In genomic region chr15:78949461-78949860, GRCh38 we compare ENCODE assay signal across 21 cellular contexts. TPM values are rescaled to one million over a fixed set of nuclear protein-coding genes. Genes with fewer than 3 reads are reported as not detected.
DNase-seq lines count a peak whose midpoint lies in the region; ATAC-seq and TF ChIP-seq lines count a peak whose summit lies in the region.
"Had no signal": no experiment of that assay in that cellular context is flagged by ENCODE, and none has a peak within 500 bp of the region (broad histone marks: within the 10 kb centered on the region; RNA-seq: fewer than 3 reads in every experiment).

No MANE protein-coding gene starts in this region.

- H2BK20ac ChIP-seq in H9 (ENCODE audit: low read depth, low read length, poor library complexity, severe bottlenecking): no peak overlapping the region

- intact Hi-C loops in PC-9 (cut with micrococcal nuclease; ENCODE audit: unreplicated experiment): loop anchor here (5.0 kb wide), 1 partner anchor 38 kb away; no protein-coding TSS in a partner anchor

- H2BK15ac ChIP-seq in H9 (ENCODE audit: low read depth, low read length): no peak overlapping the region

- no peak overlapping the region for H3K23ac ChIP-seq in H9 (ENCODE audit: insufficient read length, low read depth, low read length)

- H3T11ph ChIP-seq in H9 (ENCODE audit: low read length): no peak overlapping the region

- H3K27me3 ChIP-seq in PC-9 (ENCODE audit: insufficient read depth, low read depth) (no peaks in the 10 kb centered on the region), H9 (ENCODE audit: insufficient read depth, low read length) (no peaks in the 10 kb centered on the region; the same call in 1 of the 2 replicates)
- H3K27me3 ChIP-seq: BLaER1 had no signal

- no peak overlapping the region for H2BK120ac ChIP-seq in H9 (ENCODE audit: low read depth, low read length, poor library complexity, severe bottlenecking)

- H3K27ac Mint-ChIP-seq in mesothelial cell of epicardium: peak overlapping the region; percentile 36
- no peak overlapping the region for H3K27ac Mint-ChIP-seq in H9
- no peak overlapping the region for H3K27ac Mint-ChIP-seq in chondrocyte (ENCODE audit: unreplicated experiment)
- H3K27ac Mint-ChIP-seq: T-helper 1 cell treated with Interleukin-12 subunit alpha and Interleukin-12 subunit beta and Interleukin-4 antibody, amounts not matched to agents 30 μg/mL and 1 μg/mL, for 36 hours had no signal

- H4K5ac ChIP-seq in H9 (ENCODE audit: insufficient read length, low read depth, low read length): no peak overlapping the region

- H4K91ac ChIP-seq in H9 (ENCODE audit: insufficient read length, low read depth, low read length): no peak overlapping the region

- H3K27ac ChIP-seq in 22Rv1: peak overlapping the region; percentile 72
- peak overlapping the region; percentile 82 for H3K27ac ChIP-seq in C4-2B
- peak overlapping the region; percentile 58 for H3K27ac ChIP-seq in PC-9
- no peak overlapping the region for H3K27ac ChIP-seq in H9 (ENCODE audit: insufficient read length, low read depth, low read length)
- H3K27ac ChIP-seq: BLaER1, GM23248, HL-60 had no signal

- H3K18ac ChIP-seq in H9 (ENCODE audit: insufficient read length, low read depth, low read length): no peak overlapping the region

- peaks cover 3% of the 10 kb centered on the region for H3K23me2 ChIP-seq in H9 (ENCODE audit: insufficient read length, low read depth, low read length, poor library complexity, severe bottlenecking)

- TF ChIP-seq CTCF in 22Rv1 (IDR thresholded peaks at IDR 0.05) (no peak), C4-2B (conservative IDR thresholded peaks at IDR 0.05) (no peak), PC-9 (conservative IDR thresholded peaks at IDR 0.05) (no peak), mesothelial cell of epicardium (IDR thresholded peaks at IDR 0.05; ENCODE audit: unreplicated experiment) (no peak), H9 (conservative IDR thresholded peaks at IDR 0.05) (no peak), chondrocyte (IDR thresholded peaks at IDR 0.05) (no peak)

- no peaks in the 10 kb centered on the region for H3K36me3 ChIP-seq in PC-9 (ENCODE audit: low read depth)
- H3K36me3 ChIP-seq: BLaER1, MG63 had no signal

- H2BK12ac ChIP-seq in H9 (ENCODE audit: insufficient read length, low read depth, low read length): no peak overlapping the region

- H4K20me1 ChIP-seq in PC-9 (ENCODE audit: insufficient read depth) (no peaks in the 10 kb centered on the region), H9 (ENCODE audit: control insufficient read depth, insufficient read depth, insufficient read length) (no peaks in the 10 kb centered on the region)
- H4K20me1 ChIP-seq: BLaER1 had no signal

- CTCF ChIA-PET in PC-9 (lab: Charles Lee): no interaction called here

- H2AFZ ChIP-seq in PC-9 (no peak overlapping the region), H9 (ENCODE audit: low read length) (no peak overlapping the region)
- H2AFZ ChIP-seq: GM23248 had no signal

- H3K9ac ChIP-seq in H9 (ENCODE audit: extremely low read depth, insufficient read length, low read length): no peak overlapping the region
- H3K9ac ChIP-seq: BLaER1, GM23248 had no signal

- peak; percentile 52 to 91 for DNase-seq in PC-9
- DNase-seq in mesothelial cell of epicardium (ENCODE audit: low spot score in 2 of 2, unreplicated experiment in 2 of 2): no peak
- no peak for DNase-seq in H9
- DNase-seq in chondrocyte (ENCODE audit: low spot score): no peak
- no peak for DNase-seq in epidermal melanocyte (ENCODE audit: insufficient read length, low spot score)
- DNase-seq: DMS79, GM23248, KG1, MG63, NCI-H1092 treated with DMSO at 0.1 percent for 48 hours, NCI-H187, NCI-H2227 treated with DMSO at 0.1 percent for 48 hours, NCI-H69 had no signal

- POLR2A ChIA-PET in PC-9 (lab: Charles Lee; ENCODE audit: unreplicated experiment): no interaction called here

- H3K9me3 ChIP-seq in PC-9 (ENCODE audit: insufficient read depth, low read depth) (no peaks in the 10 kb centered on the region), H9 (ENCODE audit: control insufficient read depth, low read depth, low read length) (no peaks in the 10 kb centered on the region)
- H3K9me3 ChIP-seq: BLaER1, MG63 had no signal

- H3K4me2 ChIP-seq in PC-9 (peak overlapping the region; percentile 65), H9 (ENCODE audit: insufficient read depth, insufficient read length, low read length) (no peak overlapping the region)
- H3K4me2 ChIP-seq: BLaER1 had no signal

- H3K79me1 ChIP-seq in H9 (ENCODE audit: insufficient read depth, low read depth, low read length, poor library complexity, severe bottlenecking): no peaks in the 10 kb centered on the region

- H3K9me2 ChIP-seq in PC-9 (ENCODE audit: insufficient read depth): no peaks in the 10 kb centered on the region

- H3K4me3 Mint-ChIP-seq in mesothelial cell of epicardium (no peak overlapping the region), H9 (no peak overlapping the region), chondrocyte (ENCODE audit: unreplicated experiment) (no peak overlapping the region)
- H3K4me3 Mint-ChIP-seq: T-helper 1 cell treated with Interleukin-12 subunit alpha and Interleukin-12 subunit beta and Interleukin-4 antibody, amounts not matched to agents 30 μg/mL and 1 μg/mL, for 36 hours had no signal

- peaks cover 53% of the 10 kb centered on the region for H3K4me1 ChIP-seq in PC-9 (replicated peaks; ENCODE audit: insufficient read depth)
- H3K4me1 ChIP-seq in H9 (ENCODE audit: insufficient read depth, low read length): no peaks in the 10 kb centered on the region; the same call in 1 of the 2 replicates

- H3K4me1 Mint-ChIP-seq in mesothelial cell of epicardium: peaks cover 34% of the 10 kb centered on the region
- H3K4me1 Mint-ChIP-seq in H9: peaks cover 26 to 28% of the 10 kb centered on the region in 2 experiments
- peaks cover 4% of the 10 kb centered on the region for H3K4me1 Mint-ChIP-seq in chondrocyte (ENCODE audit: low read depth)

- WGBS in H9 (ENCODE audit: extremely low coverage, insufficient read length, low lambda C conversion rate): no CpG with 5 or more reads among the region's 1 CpG

- H3K27me3 Mint-ChIP-seq in mesothelial cell of epicardium (ENCODE audit: low read depth) (peaks cover 2% of the 10 kb centered on the region), H9 (ENCODE audit: low read depth) (peaks cover 28% of the 10 kb centered on the region), chondrocyte (ENCODE audit: low read depth) (peaks cover 15% of the 10 kb centered on the region)

- H3F3A ChIP-seq in PC-9 (ENCODE audit: insufficient read depth, low read depth): peaks cover 40% of the 10 kb centered on the region

- ATAC-seq in GM21576 (IDR thresholded peaks at IDR 0.05; ENCODE audit: unreplicated experiment): no peak
- ATAC-seq: Right ventricle myocardium inferior, SK-N-SH treated with all-trans-retinoic acid at 6 μM for 48 hours had no signal

- H3K4me3 ChIP-seq in PC-9: no peak overlapping the region
- H3K4me3 ChIP-seq: BLaER1, GM23248, MG63 had no signal

- no peak overlapping the region for H2BK5ac ChIP-seq in H9 (ENCODE audit: insufficient read length, low read length)

- BruUV-seq in PC-9 (replicated peaks; lab: Mats Ljungman, UMichigan): no TSS peak

- no peaks in the 10 kb centered on the region for H3K36me3 Mint-ChIP-seq in mesothelial cell of epicardium
- H3K36me3 Mint-ChIP-seq in H9 (ENCODE audit: insufficient read depth in 1 of 3, low read depth in 3 of 3): no peaks in the 10 kb centered on the region
- H3K36me3 Mint-ChIP-seq in chondrocyte (ENCODE audit: low read depth): no peaks in the 10 kb centered on the region

- no peaks in the 10 kb centered on the region; the same call in 1 of the 2 replicates for H3K79me2 ChIP-seq in PC-9 (ENCODE audit: low read depth)
- H3K79me2 ChIP-seq in H9 (ENCODE audit: insufficient read depth, low read length): no peaks in the 10 kb centered on the region

- H3K4ac ChIP-seq in H9 (ENCODE audit: low read depth, low read length): no peak overlapping the region

- H2AK5ac ChIP-seq in H9 (ENCODE audit: insufficient read length, low read length): no peak overlapping the region

- H3K14ac ChIP-seq in H9 (ENCODE audit: insufficient read depth, low read length): no peak overlapping the region

- no peak overlapping the region for H3K56ac ChIP-seq in H9 (ENCODE audit: insufficient read length, low read depth, low read length)

- no peak overlapping the region for H4K8ac ChIP-seq in H9 (replicated peaks; ENCODE audit: insufficient read length, low read depth, low read length)

- H3K9me3 Mint-ChIP-seq in mesothelial cell of epicardium (no peaks in the 10 kb centered on the region), H9 (no peaks in the 10 kb centered on the region), chondrocyte (ENCODE audit: low read depth) (no peaks in the 10 kb centered on the region)
- H3K9me3 Mint-ChIP-seq: T-helper 1 cell treated with Interleukin-12 subunit alpha and Interleukin-12 subunit beta and Interleukin-4 antibody, amounts not matched to agents 30 μg/mL and 1 μg/mL, for 36 hours had no signal

RNA-seq across cellular contexts. Expression of gene CTSH, which starts 4.6 kb away (rescaled TPM):
- total RNA-seq in PC-9 (2021): 101 and 128 TPM in 2 replicates
- total RNA-seq in mesothelial cell of epicardium: 141 to 153 TPM (median 144 TPM) in 3 replicates
- total RNA-seq in H9 (2021): 15.5 and 16.8 TPM in 2 replicates
- total RNA-seq in chondrocyte: 12.0 to 22.5 TPM (median 22.0 TPM) in 3 replicates

Comparison
In these comparisons a context has a peak if more than half of its experiments do, and no peak if none do; other contexts are left out.
1. DNase-seq: peak in PC-9 (2 of 2); none in mesothelial cell of epicardium (0 of 2), H9 (single experiment), chondrocyte (single experiment) and epidermal melanocyte (single experiment).